In genomic region chr10:67827811-67828210, GRCh38 we compare ENCODE assay signal across 16 cellular contexts. TPM values are rescaled to one million over a fixed set of nuclear protein-coding genes. Genes with fewer than 3 reads are reported as not detected.
DNase-seq lines count a peak whose midpoint lies in the region; ATAC-seq and TF ChIP-seq lines count a peak whose summit lies in the region.
"Had no signal": no experiment of that assay in that cellular context is flagged by ENCODE, and none has a peak within 500 bp of the region (broad histone marks: within the 10 kb centered on the region; RNA-seq: fewer than 3 reads in every experiment).

No MANE protein-coding gene starts in this region.

- H3K4me1 ChIP-seq in esophagus muscularis mucosa (peaks cover 0 to 5% (median 0%) of the 10 kb centered on the region in 4 donors), liver (ENCODE audit: control insufficient read depth in 4 of 4, insufficient read depth in 4 of 4, low read length in 3 of 4) (peaks cover 0 to 10% (median 3%) of the 10 kb centered on the region in 4 donors), testis (peaks cover 5% of the 10 kb centered on the region)
- H3K4me1 ChIP-seq: BLaER1 treated with 17β-estradiol and CSF1 and Interleukin-3, amounts not matched to agents 10 nM and 100 nM had no signal

- H3K9me3 Mint-ChIP-seq in activated CD8-positive, alpha-beta memory T cell treated with anti-CD3 and anti-CD28 coated beads, Interleukin-2, amount 10 ng/mL, durations not matched to agents 7 days and 5 days (ENCODE audit: low read depth): no peaks in the 10 kb centered on the region
- H3K9me3 Mint-ChIP-seq: CD4-positive, CD25-positive, alpha-beta regulatory T cell; HFFc6 had no signal

- TF ChIP-seq EP300 in esophagus muscularis mucosa (IDR thresholded peaks at IDR 0.05): no peak

- H3K4me3 Mint-ChIP-seq in activated CD8-positive, alpha-beta memory T cell treated with anti-CD3 and anti-CD28 coated beads, Interleukin-2, amount 10 ng/mL, durations not matched to agents 7 days and 5 days: no peak overlapping the region
- H3K4me3 Mint-ChIP-seq: HFFc6 had no signal

- TF ChIP-seq RAD21 in liver (IDR thresholded peaks at IDR 0.05): peak; percentile 27 to 43

- H3K27me3 Mint-ChIP-seq in activated CD8-positive, alpha-beta memory T cell treated with anti-CD3 and anti-CD28 coated beads, Interleukin-2, amount 10 ng/mL, durations not matched to agents 7 days and 5 days: no peaks in the 10 kb centered on the region

- H3K27ac ChIP-seq in esophagus muscularis mucosa (replicated peaks in 1 of 4): no peak overlapping the region
- peak overlapping the region; percentile 17 to 78 for H3K27ac ChIP-seq in liver (ENCODE audit: low read depth in 1 of 2, low read length in 2 of 2)
- peak overlapping the region in 1 of 2 donors; percentile 38 for H3K27ac ChIP-seq in testis
- H3K27ac ChIP-seq: 22Rv1; BLaER1 treated with 17β-estradiol and CSF1 and Interleukin-3, amounts not matched to agents 10 nM and 100 nM had no signal

- ATAC-seq in activated CD8-positive, alpha-beta memory T cell treated with anti-CD3 and anti-CD28 coated beads, Interleukin-2, amount 10 ng/mL, durations not matched to agents 7 days and 5 days: no peak
- ATAC-seq in HG03521 (IDR thresholded peaks at IDR 0.05; ENCODE audit: unreplicated experiment) (no peak), HG03097 (IDR thresholded peaks at IDR 0.05; ENCODE audit: low FRiP score, unreplicated experiment) (no peak), GM21360 (IDR thresholded peaks at IDR 0.05; ENCODE audit: unreplicated experiment) (no peak)

- intact Hi-C loops in esophagus muscularis mucosa (cut with DNase I) (no loop called here), testis (cut with DNase I; ENCODE audit: low total_unique reads) (no loop called here)

- peaks cover 5% of the 10 kb centered on the region for H3K36me3 Mint-ChIP-seq in activated CD8-positive, alpha-beta memory T cell treated with anti-CD3 and anti-CD28 coated beads, Interleukin-2, amount 10 ng/mL, durations not matched to agents 7 days and 5 days
- H3K36me3 Mint-ChIP-seq: CD4-positive, CD25-positive, alpha-beta regulatory T cell had no signal

- CTCF ChIA-PET in activated CD8-positive, alpha-beta memory T cell treated with anti-CD3 and anti-CD28 coated beads, Interleukin-2, amount 10 ng/mL, durations not matched to agents 7 days and 5 days (lab: Charles Lee): interaction anchor here (1.3 kb wide), 2 partner anchors 11 to 39 kb away, joined by 3 to 4 read pairs; partner anchors contain the start of gene DNAJC12

- WGBS in esophagus muscularis mucosa: 81% methylated on average over 3 of the region's 3 CpGs
- 39% methylated on average over 3 of the region's 3 CpGs for WGBS in liver
- 67% methylated on average over 3 of the region's 3 CpGs for WGBS in testis, 2 donors

- H3K9me3 ChIP-seq in esophagus muscularis mucosa (no peaks in the 10 kb centered on the region), liver (ENCODE audit: control insufficient read depth in 4 of 4, low read length in 3 of 4) (no peaks in the 10 kb centered on the region), testis (no peaks in the 10 kb centered on the region)
- H3K9me3 ChIP-seq: BLaER1 treated with 17β-estradiol and CSF1 and Interleukin-3, amounts not matched to agents 10 nM and 100 nM had no signal

- TF ChIP-seq CTCF in esophagus muscularis mucosa (IDR thresholded peaks at IDR 0.05) (no peak), liver (IDR thresholded peaks at IDR 0.05; ENCODE audit: low read depth, low read length, missing input control) (no peak), testis (IDR thresholded peaks at IDR 0.05) (no peak)

- no peak overlapping the region for H3K4me3 ChIP-seq in esophagus muscularis mucosa
- H3K4me3 ChIP-seq in liver (ENCODE audit: low read depth in 1 of 3, low read length in 3 of 3): peak overlapping the region in 2 of 3 donors; percentile 8 to 60
- no peak overlapping the region for H3K4me3 ChIP-seq in testis
- H3K4me3 ChIP-seq: BLaER1 treated with 17β-estradiol and CSF1 and Interleukin-3, amounts not matched to agents 10 nM and 100 nM had no signal

- no peak for TF ChIP-seq POLR2A in esophagus muscularis mucosa (IDR thresholded peaks at IDR 0.05; ENCODE audit: low read depth)
- no peak for TF ChIP-seq POLR2A in testis (IDR thresholded peaks at IDR 0.05)

- H3K9ac ChIP-seq in liver (ENCODE audit: low read depth in 1 of 2, low read length in 2 of 2): peak overlapping the region in 1 of 2 donors; percentile 85
- H3K9ac ChIP-seq: BLaER1 treated with 17β-estradiol and CSF1 and Interleukin-3, amounts not matched to agents 10 nM and 100 nM had no signal

- no peak for DNase-seq in activated CD8-positive, alpha-beta memory T cell treated with anti-CD3 and anti-CD28 coated beads, Interleukin-2, amount 10 ng/mL, durations not matched to agents 7 days and 5 days
- DNase-seq in activated CD8-positive, alpha-beta memory T cell treated with anti-CD3 and anti-CD28 coated beads, Interleukin-2, amount 50 U/mL, for 48 hours: no peak
- DNase-seq in esophagus muscularis mucosa (ENCODE audit: extremely low spot score): peak; percentile 57
- peak; percentile 48 for DNase-seq in testis
- DNase-seq: ACHN; CD4-positive, CD25-positive, alpha-beta regulatory T cell; DMS53; GF-D8; HCEC 1CT; HFFc6 had no signal

- H3K27ac Mint-ChIP-seq in activated CD8-positive, alpha-beta memory T cell treated with anti-CD3 and anti-CD28 coated beads, Interleukin-2, amount 10 ng/mL, durations not matched to agents 7 days and 5 days: peak overlapping the region; percentile 12
- H3K27ac Mint-ChIP-seq: CD4-positive, CD25-positive, alpha-beta regulatory T cell; HFFc6 had no signal

- peaks cover 6% of the 10 kb centered on the region for H3K4me1 Mint-ChIP-seq in activated CD8-positive, alpha-beta memory T cell treated with anti-CD3 and anti-CD28 coated beads, Interleukin-2, amount 10 ng/mL, durations not matched to agents 7 days and 5 days

- H3K36me3 ChIP-seq in esophagus muscularis mucosa (no peaks in the 10 kb centered on the region), liver (ENCODE audit: control insufficient read depth in 4 of 4, insufficient read depth in 3 of 4, low read depth in 1 of 4, low read length in 3 of 4) (no peaks in the 10 kb centered on the region), testis (ENCODE audit: low read depth, missing control alignments) (no peaks in the 10 kb centered on the region)
- H3K36me3 ChIP-seq: BLaER1 treated with 17β-estradiol and CSF1 and Interleukin-3, amounts not matched to agents 10 nM and 100 nM had no signal

- no peaks in the 10 kb centered on the region for H3K27me3 ChIP-seq in esophagus muscularis mucosa
- no peaks in the 10 kb centered on the region for H3K27me3 ChIP-seq in liver (ENCODE audit: control insufficient read depth in 4 of 4, insufficient read depth in 4 of 4, low read length in 3 of 4)
- no peaks in the 10 kb centered on the region for H3K27me3 ChIP-seq in testis
- H3K27me3 ChIP-seq: BLaER1 treated with 17β-estradiol and CSF1 and Interleukin-3, amounts not matched to agents 10 nM and 100 nM had no signal

TF ChIP-seq in liver, 16 proteins besides CTCF, POLR2A, EP300 and RAD21 (continues in another document):
- TF ChIP-seq FOXA2 (IDR thresholded peaks at IDR 0.05): peak; percentile 63
- peak; percentile 79 for TF ChIP-seq ZBTB33 (IDR thresholded peaks at IDR 0.05)
- TF ChIP-seq YY1 (IDR thresholded peaks at IDR 0.05): peak; percentile 78
- TF ChIP-seq JUND (IDR thresholded peaks at IDR 0.05): peak; percentile 49 to 79
- TF ChIP-seq FOXA1 (IDR thresholded peaks at IDR 0.05): peak; percentile 59
- peak; percentile 100 for TF ChIP-seq HNF4G (IDR thresholded peaks at IDR 0.05)
- peak; percentile 69 for TF ChIP-seq MAX (IDR thresholded peaks at IDR 0.05)
- peak; percentile 51 for TF ChIP-seq NR2F2 (IDR thresholded peaks at IDR 0.05)
- TF ChIP-seq HNF4A (conservative IDR thresholded peaks at IDR 0.05): peak; percentile 100
- TF ChIP-seq SP1 (IDR thresholded peaks at IDR 0.05): peak; percentile 90

RNA-seq across cellular contexts. Expression of gene DNAJC12, which starts 10.2 kb away (rescaled TPM):
- 10 to 100 TPM in 1 of 2 experiments, 1 to 10 TPM in 1; 8.8 to 40.8 TPM for total RNA-seq in activated CD8-positive, alpha-beta memory T cell treated with anti-CD3 and anti-CD28 coated beads, Interleukin-2, amount 10 ng/mL, durations not matched to agents 7 days and 5 days
- total RNA-seq in esophagus muscularis mucosa (1 to 10 TPM; 4.1 to 7.6 (median 6.5) TPM), liver (10 to 100 TPM; 16.4 to 35.7 TPM), testis (10 to 100 TPM; 22.5 to 23.3 TPM)
- polyA plus RNA-seq in liver (10 to 100 TPM; 29.8 to 51.3 TPM), testis (ENCODE audit: insufficient read depth, low read depth, low replicate concordance) (16.0 TPM)
- total RNA-seq: CD4-positive, CD25-positive, alpha-beta regulatory T cell had no signal

RNA-seq across cellular contexts. Expression of gene SIRT1, which starts 56.6 kb away (rescaled TPM):
- 10 to 100 TPM; 20.7 to 23.4 TPM for total RNA-seq in activated CD8-positive, alpha-beta memory T cell treated with anti-CD3 and anti-CD28 coated beads, Interleukin-2, amount 10 ng/mL, durations not matched to agents 7 days and 5 days
- 10 to 100 TPM; 23.7 to 30.3 (median 29.2) TPM for total RNA-seq in esophagus muscularis mucosa
- total RNA-seq in liver: 10 to 100 TPM; 10.0 to 14.8 TPM
- 1 to 10 TPM; 3.0 to 5.5 TPM for polyA plus RNA-seq in liver
- total RNA-seq in testis: 10 to 100 TPM; 50.9 to 55.5 TPM
- 50.1 TPM for polyA plus RNA-seq in testis (ENCODE audit: insufficient read depth, low read depth, low replicate concordance)

Comparison
In these comparisons a context has a peak if more than half of its experiments do, and no peak if none do; other contexts are left out.
1. DNase-seq: peak in esophagus muscularis mucosa (single experiment) and testis (single experiment); none in activated CD8-positive, alpha-beta memory T cell treated with anti-CD3 and anti-CD28 coated beads, Interleukin-2, amount 10 ng/mL, durations not matched to agents 7 days and 5 days (single experiment) and activated CD8-positive, alpha-beta memory T cell treated with anti-CD3 and anti-CD28 coated beads, Interleukin-2, amount 50 U/mL, for 48 hours (single experiment).
2. H3K27ac ChIP-seq: peak in liver (2 of 2); none in esophagus muscularis mucosa (0 of 4).
3. H3K4me3 ChIP-seq: peak in liver (2 of 3); none in esophagus muscularis mucosa (0 of 4) and testis (0 of 2).